ENCODE assay signal across 31 cellular contexts in the genomic region with DNA sequence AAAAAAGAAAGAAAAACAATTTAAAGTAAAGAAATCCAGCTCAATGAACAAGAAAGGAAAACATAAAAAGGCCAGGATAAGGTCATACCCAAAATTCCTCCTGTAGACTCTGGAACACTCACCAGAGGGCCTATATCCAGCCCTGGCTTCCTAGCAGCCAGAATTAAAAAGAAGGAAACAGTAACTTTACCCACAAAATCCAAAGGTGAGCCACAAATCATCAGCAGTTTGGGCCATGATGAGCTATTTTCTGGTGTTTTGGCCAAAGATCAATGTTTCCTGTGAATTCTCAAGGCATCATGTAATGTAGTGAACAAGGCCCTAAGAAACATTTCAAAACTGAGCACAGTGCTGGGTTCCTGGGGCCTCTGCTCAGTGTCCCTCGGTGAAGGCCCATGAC.
DNase-seq lines count a peak whose midpoint lies in the region; ATAC-seq and TF ChIP-seq lines count a peak whose summit lies in the region.
"Had no signal": no experiment of that assay in that cellular context is flagged by ENCODE, and none has a peak within 500 bp of the region (broad histone marks: within the 10 kb centered on the region; RNA-seq: fewer than 3 reads in every experiment).

No MANE protein-coding gene starts in this region.

- no peak overlapping the region for H3K4me3 ChIP-seq in GM23248
- H3K4me3 ChIP-seq in epithelial cell of proximal tubule (ENCODE audit: low read depth, low read length), result no peak overlapping the region
- no peak overlapping the region for H3K4me3 ChIP-seq in trophoblast cell (ENCODE audit: low read depth, low read length)
- H3K4me3 ChIP-seq: K562, left lung, prostate gland, sigmoid colon had no signal

- no peak overlapping the region for H2BK5ac ChIP-seq in trophoblast cell (ENCODE audit: low read depth, low read length, poor library complexity)

- H3K4ac ChIP-seq in trophoblast cell (ENCODE audit: low read depth, low read length), result no peak overlapping the region

- no peaks in the 10 kb centered on the region for H3K27me3 Mint-ChIP-seq in T-helper 1 cell treated with Interleukin-12 subunit alpha and Interleukin-12 subunit beta and Interleukin-4 antibody, amounts not matched to agents 30 μg/mL and 1 μg/mL, for 36 hours (ENCODE audit: low read depth)
- H3K27me3 Mint-ChIP-seq in activated naive CD4-positive, alpha-beta T cell treated with anti-CD3 and anti-CD28 coated beads for 36 hours (ENCODE audit: low read depth), result no peaks in the 10 kb centered on the region
- H3K27me3 Mint-ChIP-seq: activated naive CD8-positive, alpha-beta T cell treated with anti-CD3 and anti-CD28 coated beads, Interleukin-2, amount 50 U/mL, for 24 hours; brain; CD4-positive, alpha-beta T cell; type B pancreatic cell had no signal

- no peak overlapping the region for H3K23ac ChIP-seq in trophoblast cell (ENCODE audit: low read length)

- H3K4me2 ChIP-seq in GM23248 (ENCODE audit: unreplicated experiment) (no peak overlapping the region), trophoblast cell (ENCODE audit: low read length) (no peak overlapping the region)

- H2BK12ac ChIP-seq in trophoblast cell (ENCODE audit: low read length), result peak overlapping the region; percentile 6

- no peak overlapping the region for H2AFZ ChIP-seq in GM23248
- no peak overlapping the region for H2AFZ ChIP-seq in trophoblast cell (ENCODE audit: insufficient read depth, low read length, poor library complexity)

- H3K36me3 Mint-ChIP-seq in T-helper 1 cell treated with Interleukin-12 subunit alpha and Interleukin-12 subunit beta and Interleukin-4 antibody, amounts not matched to agents 30 μg/mL and 1 μg/mL, for 36 hours (ENCODE audit: low read depth), result peaks cover 36% of the 10 kb centered on the region
- H3K36me3 Mint-ChIP-seq in activated naive CD4-positive, alpha-beta T cell treated with anti-CD3 and anti-CD28 coated beads for 36 hours (ENCODE audit: low read depth), result peaks cover 29% of the 10 kb centered on the region

- WGBS in GM23248 (ENCODE audit: low coverage in 1 of 2, low lambda C conversion rate in 2 of 2, missing lambda C conversion rate in 2 of 2), 2 experiments, result 80 to 83% methylated on average over 1 of the region's 1 CpG
- no CpG with 5 or more reads among the region's 1 CpG for WGBS in trophoblast cell (ENCODE audit: extremely low coverage, insufficient coverage, insufficient read length)

- H3F3A ChIP-seq in GM23248 (ENCODE audit: insufficient read depth), result peaks cover 5% of the 10 kb centered on the region; the same call in 1 of the 2 replicates

- H4K91ac ChIP-seq in trophoblast cell (ENCODE audit: low read depth, low read length), result no peak overlapping the region

- peak overlapping the region; percentile 33 for H3K27ac Mint-ChIP-seq in T-helper 1 cell treated with Interleukin-12 subunit alpha and Interleukin-12 subunit beta and Interleukin-4 antibody, amounts not matched to agents 30 μg/mL and 1 μg/mL, for 36 hours
- no peak overlapping the region for H3K27ac Mint-ChIP-seq in activated naive CD4-positive, alpha-beta T cell treated with anti-CD3 and anti-CD28 coated beads for 36 hours
- H3K27ac Mint-ChIP-seq: activated naive CD8-positive, alpha-beta T cell treated with anti-CD3 and anti-CD28 coated beads, Interleukin-2, amount 50 U/mL, for 24 hours; CD4-positive, alpha-beta T cell had no signal

- H3K4me3 Mint-ChIP-seq in T-helper 1 cell treated with Interleukin-12 subunit alpha and Interleukin-12 subunit beta and Interleukin-4 antibody, amounts not matched to agents 30 μg/mL and 1 μg/mL, for 36 hours, result no peak overlapping the region
- H3K4me3 Mint-ChIP-seq in activated naive CD4-positive, alpha-beta T cell treated with anti-CD3 and anti-CD28 coated beads for 36 hours, result no peak overlapping the region
- H3K4me3 Mint-ChIP-seq: activated naive CD8-positive, alpha-beta T cell treated with anti-CD3 and anti-CD28 coated beads, Interleukin-2, amount 50 U/mL, for 24 hours; brain; CD4-positive, alpha-beta T cell; type B pancreatic cell had no signal

- no peaks in the 10 kb centered on the region for H3K27me3 ChIP-seq in GM23248 (replicated peaks; ENCODE audit: insufficient read depth)
- H3K27me3 ChIP-seq in trophoblast cell (ENCODE audit: insufficient read depth, low read length), result no peaks in the 10 kb centered on the region
- H3K27me3 ChIP-seq: left lung, neutrophil, sigmoid colon had no signal

- H3K9ac ChIP-seq in GM23248 (no peak overlapping the region), trophoblast cell (ENCODE audit: low read length) (no peak overlapping the region)

- intact Hi-C loops in activated naive CD4-positive, alpha-beta T cell treated with anti-CD3 and anti-CD28 coated beads for 36 hours (cut with micrococcal nuclease), result no loop called here

- H3K4me1 ChIP-seq in GM23248 (ENCODE audit: insufficient read depth) (peaks cover 18% of the 10 kb centered on the region; the same call in 1 of the 2 replicates), trophoblast cell (ENCODE audit: control insufficient read depth in 1 of 2, insufficient read depth in 2 of 2, low read length in 2 of 2) (peaks cover 6 to 10% of the 10 kb centered on the region in 2 experiments)

- no peaks in the 10 kb centered on the region for H3K9me2 ChIP-seq in GM23248 (ENCODE audit: insufficient read depth)

- H3K9me3 Mint-ChIP-seq in T-helper 1 cell treated with Interleukin-12 subunit alpha and Interleukin-12 subunit beta and Interleukin-4 antibody, amounts not matched to agents 30 μg/mL and 1 μg/mL, for 36 hours, result no peaks in the 10 kb centered on the region
- H3K9me3 Mint-ChIP-seq in activated naive CD4-positive, alpha-beta T cell treated with anti-CD3 and anti-CD28 coated beads for 36 hours, result no peaks in the 10 kb centered on the region
- H3K9me3 Mint-ChIP-seq: activated naive CD8-positive, alpha-beta T cell treated with anti-CD3 and anti-CD28 coated beads, Interleukin-2, amount 50 U/mL, for 24 hours; CD4-positive, alpha-beta T cell; type B pancreatic cell had no signal

- H3K36me3 ChIP-seq in GM23248 (ENCODE audit: low read depth) (peaks cover 30% of the 10 kb centered on the region), trophoblast cell (ENCODE audit: control insufficient read depth in 1 of 2, insufficient read depth in 2 of 2, low read length in 2 of 2) (peaks cover 22 to 37% of the 10 kb centered on the region in 2 experiments)
- H3K36me3 ChIP-seq: prostate gland had no signal

- H2AK5ac ChIP-seq in trophoblast cell (ENCODE audit: low read length), result no peak overlapping the region

- no peaks in the 10 kb centered on the region for H4K20me1 ChIP-seq in GM23248 (ENCODE audit: insufficient read depth)

- H4K12ac ChIP-seq in trophoblast cell (ENCODE audit: low read depth, low read length), result peak overlapping the region; percentile 39

- H3K14ac ChIP-seq in trophoblast cell (ENCODE audit: low read length), result no peak overlapping the region

- peak overlapping the region; percentile 7 for H3K18ac ChIP-seq in trophoblast cell (ENCODE audit: low read length)

- H3K9me3 ChIP-seq in GM23248 (ENCODE audit: low read depth) (no peaks in the 10 kb centered on the region), trophoblast cell (ENCODE audit: insufficient read depth, low read depth, low read length) (no peaks in the 10 kb centered on the region)
- H3K9me3 ChIP-seq: left lung, neutrophil, prostate gland, sigmoid colon had no signal

- peaks cover 29% of the 10 kb centered on the region for H3K4me1 Mint-ChIP-seq in T-helper 1 cell treated with Interleukin-12 subunit alpha and Interleukin-12 subunit beta and Interleukin-4 antibody, amounts not matched to agents 30 μg/mL and 1 μg/mL, for 36 hours (ENCODE audit: low read depth)
- H3K4me1 Mint-ChIP-seq in activated naive CD4-positive, alpha-beta T cell treated with anti-CD3 and anti-CD28 coated beads for 36 hours (ENCODE audit: low read depth), result peaks cover 22% of the 10 kb centered on the region

- in situ Hi-C loops in GM23248 (cut with MboI), result no loop called here

- ATAC-seq in GM21825 (IDR thresholded peaks at IDR 0.05; ENCODE audit: unreplicated experiment), result no peak
- ATAC-seq: activated naive CD8-positive, alpha-beta T cell treated with anti-CD3 and anti-CD28 coated beads, Interleukin-2, amount 50 U/mL, for 24 hours; K562 had no signal

- peaks cover 95% of the 10 kb centered on the region for H3K79me2 ChIP-seq in GM23248 (ENCODE audit: insufficient read depth)
- no peaks in the 10 kb centered on the region for H3K79me2 ChIP-seq in trophoblast cell (ENCODE audit: control insufficient read depth, insufficient read depth, low read length, poor library complexity)

- H3K27ac ChIP-seq in GM23248 (peak overlapping the region; percentile 14; the same call in 1 of the 2 replicates), trophoblast cell (ENCODE audit: low read depth, low read length) (no peak overlapping the region)
- H3K27ac ChIP-seq: 22Rv1, left lung, prostate gland, sigmoid colon, WERI-Rb-1 had no signal

- no peak overlapping the region for H2BK120ac ChIP-seq in trophoblast cell (ENCODE audit: insufficient read depth, low read length, poor library complexity)

- peak; percentile 8 for TF ChIP-seq CTCF in epithelial cell of proximal tubule (conservative IDR thresholded peaks at IDR 0.05; ENCODE audit: low read depth, low read length)

- CTCF ChIA-PET in activated naive CD4-positive, alpha-beta T cell treated with anti-CD3 and anti-CD28 coated beads for 36 hours (lab: Charles Lee), result no interaction called here

- peaks cover 2% of the 10 kb centered on the region for H3K79me1 ChIP-seq in trophoblast cell (ENCODE audit: low read length)

- DNase-seq in T-helper 1 cell (no peak), GM23248 (peak; percentile 10), epithelial cell of proximal tubule (ENCODE audit: low read depth) (no peak), trophoblast cell (no peak), AML-193 (lab: John Stamatoyannopoulos, UW) (no peak)
- DNase-seq in activated naive CD4-positive, alpha-beta T cell treated with anti-CD3 and anti-CD28 coated beads for 36 hours, result no peak
- DNase-seq: activated CD4-positive, alpha-beta T cell treated with anti-CD3 and anti-CD28 coated beads for 48 hours; activated CD8-positive, alpha-beta memory T cell treated with anti-CD3 and anti-CD28 coated beads for 24 hours; activated gamma-delta T cell treated with Interleukin-2 at 50 U/mL for 16 hours; activated naive CD8-positive, alpha-beta T cell treated with anti-CD3 and anti-CD28 coated beads, Interleukin-2, amount 50 U/mL, for 24 hours; activated T-cell treated with anti-CD3 and anti-CD28 coated beads for 4 hours; CD4-positive, alpha-beta T cell; DND-41; left lung; mesendoderm; NCI-H1092 treated with DMSO at 0.1 percent for 48 hours; NCI-H1694 treated with DMSO at 0.1 percent for 48 hours; NCI-H446 treated with DMSO at 0.1 percent for 48 hours; NCI-H774; SHP77 treated with DMSO at 0.1 percent for 48 hours; sigmoid colon; stimulated activated CD4-positive, alpha-beta T cell treated with anti-CD3 and anti-CD28 coated beads, Interleukin-4, amount 100 ng/mL, for 1 hour; WERI-Rb-1 had no signal

- H4K8ac ChIP-seq in trophoblast cell (ENCODE audit: low read depth, low read length), result no peak overlapping the region
